Comparison of ENCODE assay signal across 1 cellular context in the genomic region with DNA sequence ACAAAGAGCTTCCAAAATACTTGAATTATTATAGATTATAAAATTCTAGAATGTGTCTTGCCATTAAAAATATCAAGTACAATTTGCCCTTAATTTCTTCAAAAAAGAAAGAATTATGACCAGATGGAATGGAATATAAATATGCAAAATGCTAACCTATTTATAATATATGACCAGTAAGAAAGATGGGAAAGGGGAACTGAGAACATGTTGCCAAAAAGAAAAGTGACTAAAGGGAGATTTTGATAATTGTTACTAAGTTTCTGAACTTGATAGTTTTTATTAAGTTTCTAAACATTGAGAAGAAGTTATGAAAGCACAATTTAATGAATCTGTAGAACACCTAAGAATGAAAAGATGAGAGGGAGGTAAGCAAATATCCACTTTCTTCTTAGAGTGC.
A peak's percentile ranks its signal among the peaks of the same experiment; 100 is the strongest.
TF ChIP-seq lines count a peak whose summit lies in the region.

No MANE protein-coding gene starts in this region.

TF ChIP-seq in GM12878, 131 proteins besides CTCF, POLR2A, EP300 and RAD21 (continued from another document):
- TF ChIP-seq, protein P1, sequence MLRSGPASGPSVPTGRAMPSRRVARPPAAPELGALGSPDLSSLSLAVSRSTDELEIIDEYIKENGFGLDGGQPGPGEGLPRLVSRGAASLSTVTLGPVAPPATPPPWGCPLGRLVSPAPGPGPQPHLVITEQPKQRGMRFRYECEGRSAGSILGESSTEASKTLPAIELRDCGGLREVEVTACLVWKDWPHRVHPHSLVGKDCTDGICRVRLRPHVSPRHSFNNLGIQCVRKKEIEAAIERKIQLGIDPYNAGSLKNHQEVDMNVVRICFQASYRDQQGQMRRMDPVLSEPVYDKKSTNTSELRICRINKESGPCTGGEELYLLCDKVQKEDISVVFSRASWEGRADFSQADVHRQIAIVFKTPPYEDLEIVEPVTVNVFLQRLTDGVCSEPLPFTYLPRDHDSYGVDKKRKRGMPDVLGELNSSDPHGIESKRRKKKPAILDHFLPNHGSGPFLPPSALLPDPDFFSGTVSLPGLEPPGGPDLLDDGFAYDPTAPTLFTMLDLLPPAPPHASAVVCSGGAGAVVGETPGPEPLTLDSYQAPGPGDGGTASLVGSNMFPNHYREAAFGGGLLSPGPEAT (IDR thresholded peaks at IDR 0.05; ENCODE audit: low read depth), result peak; percentile 78
- TF ChIP-seq NFIC (IDR thresholded peaks at IDR 0.05; ENCODE audit: low read depth, low read length), result peak; percentile 57; the same call in 1 of the 2 replicates
- peak; percentile 79 for TF ChIP-seq SPI1 (IDR thresholded peaks at IDR 0.05; ENCODE audit: borderline replicate concordance, insufficient read depth, low read depth, low read length)
- peak; percentile 48; the same call in 1 of the 2 replicates for TF ChIP-seq DPF2 (IDR thresholded peaks at IDR 0.05)
